ENCODE assay signal across 8 cellular contexts in genomic region chr21:25561668-25562641, GRCh38. TPM values are rescaled to one million over a fixed set of nuclear protein-coding genes. Genes with fewer than 3 reads are reported as not detected.
DNase-seq lines count a peak whose midpoint lies in the region; ATAC-seq and TF ChIP-seq lines count a peak whose summit lies in the region.

No MANE protein-coding gene starts in this region.

- peak; percentile 82 for DNase-seq in DND-41
- peak; percentile 69 to 80 for DNase-seq in activated CD4-positive, alpha-beta T cell treated with anti-CD3 and anti-CD28 coated beads for 24 hours (ENCODE audit: low read depth in 2 of 2)
- peak; percentile 25 for DNase-seq in dedifferentiated amniotic fluid mesenchymal stem cell (ENCODE audit: extremely low spot score)
- peak; percentile 65 to 86 for DNase-seq in lung microvascular endothelial cell (ENCODE audit: low read depth in 2 of 2)
- peak; percentile 77 for DNase-seq in stimulated activated CD8-positive, alpha-beta memory T cell treated with anti-CD3 and anti-CD28 coated beads, Interleukin-12 subunit alpha, Interleukin-12 subunit beta, amount 100 ng/mL, for 4 hours (ENCODE audit: low read depth)
- no peak for DNase-seq in NCI-H187 (lab: John Stamatoyannopoulos, UW)

- H3K9me3 ChIP-seq in DND-41 (ENCODE audit: insufficient read depth, low read length, severe bottlenecking) (no peaks in the 10 kb centered on the region), KOPT-K1 (ENCODE audit: insufficient read depth, low read length, poor library complexity, severe bottlenecking) (no peaks in the 10 kb centered on the region)

- H3K27ac ChIP-seq in DND-41 (ENCODE audit: low read length), result peak overlapping the region; percentile 96
- H3K27ac ChIP-seq in KOPT-K1 (ENCODE audit: low read depth, low read length, poor library complexity, severe bottlenecking), result peak overlapping the region; percentile 81

- peak; percentile 51 for TF ChIP-seq CTCF in DND-41 (IDR thresholded peaks at IDR 0.05; ENCODE audit: borderline replicate concordance, extremely low read depth, low read length, poor library complexity, severe bottlenecking)

- peak; percentile 80 for ATAC-seq in DND-41 (ENCODE audit: insufficient read depth, low read depth)
- peak; percentile 43 for ATAC-seq in GM21717 (IDR thresholded peaks at IDR 0.05; ENCODE audit: unreplicated experiment)

- H3K4me2 ChIP-seq in DND-41 (ENCODE audit: insufficient read depth, low read length), result peak overlapping the region; percentile 86

- H3K4me1 ChIP-seq in DND-41 (ENCODE audit: insufficient read depth, low read length), result peaks cover 60% of the 10 kb centered on the region

- H4K20me1 ChIP-seq in DND-41 (ENCODE audit: insufficient read depth, low read length), result peaks cover 27% of the 10 kb centered on the region

- H3K36me3 ChIP-seq in DND-41 (ENCODE audit: insufficient read depth, low read length) (peaks cover 29% of the 10 kb centered on the region), KOPT-K1 (ENCODE audit: insufficient read depth, low read length) (peaks cover 25% of the 10 kb centered on the region)

- peak overlapping the region; percentile 84 for H2AFZ ChIP-seq in DND-41 (ENCODE audit: low read depth, low read length)

- H3K79me2 ChIP-seq in DND-41 (ENCODE audit: insufficient read depth, low read length), result peaks cover 51% of the 10 kb centered on the region

- peak overlapping the region; percentile 36 to 82 for H3K4me3 ChIP-seq in DND-41 (ENCODE audit: low read depth in 1 of 2, low read length in 2 of 2)

- H3K27me3 ChIP-seq in DND-41 (ENCODE audit: insufficient read depth, low read length, poor library complexity), result no peaks in the 10 kb centered on the region

- H3K9ac ChIP-seq in DND-41 (ENCODE audit: low read depth, low read length), result peak overlapping the region; percentile 97

RNA-seq across cellular contexts. Expression of gene MRPL39, which starts 45.3 kb away (rescaled TPM):
- 23.4 and 29.6 TPM in 2 replicates for total RNA-seq in lung microvascular endothelial cell

Comparison
In these comparisons a context has a peak if more than half of its experiments do, and no peak if none do; other contexts are left out.
1. DNase-seq: peak in DND-41 (single experiment), activated CD4-positive, alpha-beta T cell treated with anti-CD3 and anti-CD28 coated beads for 24 hours (2 of 2), dedifferentiated amniotic fluid mesenchymal stem cell (single experiment), lung microvascular endothelial cell (2 of 2) and stimulated activated CD8-positive, alpha-beta memory T cell treated with anti-CD3 and anti-CD28 coated beads, Interleukin-12 subunit alpha, Interleukin-12 subunit beta, amount 100 ng/mL, for 4 hours (single experiment); none in NCI-H187 (0 of 2).